Comparison of ENCODE assay signal across 8 cellular contexts in the genomic region with DNA sequence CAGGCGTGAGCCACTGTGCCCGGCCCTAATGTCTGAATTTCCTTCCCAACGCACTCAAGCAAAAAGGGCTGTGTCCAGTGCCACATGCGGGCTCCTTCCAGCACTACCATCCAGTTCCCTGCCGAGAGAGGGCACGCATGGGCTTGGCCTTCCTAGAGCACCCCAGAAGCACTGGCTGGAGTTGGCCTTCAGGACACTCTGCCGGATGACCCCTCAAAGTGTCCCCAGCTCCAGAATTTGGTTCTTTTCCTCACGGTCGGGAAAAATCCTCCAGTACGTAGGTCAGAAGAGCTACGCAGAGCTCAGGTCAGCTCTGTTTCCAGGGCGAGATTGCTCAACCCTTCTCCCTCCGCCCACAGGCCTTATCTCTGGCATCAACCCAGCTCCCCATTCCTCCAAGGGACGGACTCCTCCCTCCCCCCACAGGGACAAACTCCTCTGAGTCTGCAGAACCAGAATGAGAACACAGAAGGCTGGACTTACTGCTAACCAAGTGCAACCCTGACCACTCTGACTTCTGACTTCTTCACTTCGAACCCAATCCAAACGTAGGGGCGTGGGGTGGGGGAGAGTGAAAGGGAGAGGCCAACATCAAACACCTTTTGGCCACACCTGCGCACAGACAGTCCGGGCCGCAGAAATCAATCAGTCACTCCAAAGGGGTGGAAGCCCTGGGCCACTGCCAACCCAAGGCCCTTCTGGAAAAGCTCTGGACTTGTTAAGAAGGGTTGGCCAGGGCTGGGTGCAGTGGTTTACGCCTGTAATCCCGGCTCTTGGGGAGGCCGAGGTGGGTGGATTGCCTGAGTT. TPM values are rescaled to one million over a fixed set of nuclear protein-coding genes. Genes with fewer than 3 reads are reported as not detected.
DNase-seq lines count a peak whose midpoint lies in the region; ATAC-seq lines count a peak whose summit lies in the region.

No MANE protein-coding gene starts in this region.

- H3K4me3 Mint-ChIP-seq in activated T-helper 17 cell treated with anti-CD3 and anti-CD28 coated beads, Interleukin-2, amount 50 U/mL, for 72 hours: no peak overlapping the region

- DNase-seq in SIG-M5 treated with dmso at 0.1 percent for 504 hours (lab: John Stamatoyannopoulos, UW; ENCODE audit: unreplicated experiment) (peak; percentile 40), SIG-M5 (lab: John Stamatoyannopoulos, UW) (no peak), dermis blood vessel endothelial cell (peak; percentile 76), NCI-H2171 (lab: John Stamatoyannopoulos, UW) (no peak)

- no peak overlapping the region for H3K27ac Mint-ChIP-seq in activated T-helper 17 cell treated with anti-CD3 and anti-CD28 coated beads, Interleukin-2, amount 50 U/mL, for 72 hours

- no peaks in the 10 kb centered on the region for H3K36me3 Mint-ChIP-seq in activated T-helper 17 cell treated with anti-CD3 and anti-CD28 coated beads, Interleukin-2, amount 50 U/mL, for 72 hours (ENCODE audit: low read depth)

- peak overlapping the region; percentile 16 for H3K4me3 ChIP-seq in mesodermal cell (ENCODE audit: extremely low read depth, insufficient read depth, low read length, poor library complexity, severe bottlenecking)

- H3K36me3 ChIP-seq in mesodermal cell (ENCODE audit: control insufficient read depth, insufficient read depth, low read length): peaks cover 10% of the 10 kb centered on the region

- H3K27me3 Mint-ChIP-seq in activated T-helper 17 cell treated with anti-CD3 and anti-CD28 coated beads, Interleukin-2, amount 50 U/mL, for 72 hours: no peaks in the 10 kb centered on the region

- H3K27ac ChIP-seq in mesodermal cell (ENCODE audit: low read depth, low read length, severe bottlenecking): peak overlapping the region; percentile 64

- no peaks in the 10 kb centered on the region for H3K9me3 ChIP-seq in mesodermal cell (ENCODE audit: control insufficient read depth, low read length)

- H3K4me1 ChIP-seq in mesodermal cell (ENCODE audit: control insufficient read depth, insufficient read depth, low read length, poor library complexity, severe bottlenecking): peaks cover 62% of the 10 kb centered on the region

- ATAC-seq in GM19452 (IDR thresholded peaks at IDR 0.05; ENCODE audit: unreplicated experiment) (no peak), GM18870 (IDR thresholded peaks at IDR 0.05; ENCODE audit: unreplicated experiment) (no peak)
- ATAC-seq in activated T-helper 17 cell treated with anti-CD3 and anti-CD28 coated beads, Interleukin-2, amount 50 U/mL, for 72 hours (replicated peaks): no peak

- 84% methylated on average over 18 to 21 of the region's 23 CpGs for WGBS in mesodermal cell (ENCODE audit: insufficient coverage in 2 of 2), 2 experiments

- no peaks in the 10 kb centered on the region for H3K4me1 Mint-ChIP-seq in activated T-helper 17 cell treated with anti-CD3 and anti-CD28 coated beads, Interleukin-2, amount 50 U/mL, for 72 hours

- H3K9me3 Mint-ChIP-seq in activated T-helper 17 cell treated with anti-CD3 and anti-CD28 coated beads, Interleukin-2, amount 50 U/mL, for 72 hours: no peaks in the 10 kb centered on the region

RNA-seq across cellular contexts. Expression of gene CDC42EP4, which starts 3.6 kb away (rescaled TPM):
- total RNA-seq in dermis blood vessel endothelial cell: 13.8 and 16.3 TPM in 2 replicates
- 41.4 TPM for polyA plus RNA-seq in mesodermal cell (2013, experiment 1 of 2)
- polyA plus RNA-seq in mesodermal cell (2013, experiment 2 of 2): 35.7 TPM
- 1 to 10 TPM in 1 of 2 donors, under 1 TPM in 1; 0.67 to 2.5 TPM for total RNA-seq in activated T-helper 17 cell treated with anti-CD3 and anti-CD28 coated beads, Interleukin-2, amount 50 U/mL, for 72 hours

RNA-seq across cellular contexts. Expression of gene CPSF4L, which starts 46.5 kb away (rescaled TPM):
- total RNA-seq in dermis blood vessel endothelial cell: not detected in 2 replicates
- polyA plus RNA-seq in mesodermal cell (2013, experiment 1 of 2): not detected
- not detected for polyA plus RNA-seq in mesodermal cell (2013, experiment 2 of 2)
- not detected for total RNA-seq in activated T-helper 17 cell treated with anti-CD3 and anti-CD28 coated beads, Interleukin-2, amount 50 U/mL, for 72 hours

Comparison
In these comparisons a context has a peak if more than half of its experiments do, and no peak if none do; other contexts are left out.
1. DNase-seq: peak in SIG-M5 treated with dmso at 0.1 percent for 504 hours (single experiment) and dermis blood vessel endothelial cell (single experiment); none in SIG-M5 (single experiment) and NCI-H2171 (single experiment).